In genomic region chr6:17950095-17950494, GRCh38 we compare ENCODE assay signal across 19 cellular contexts. TPM values are rescaled to one million over a fixed set of nuclear protein-coding genes. Genes with fewer than 3 reads are reported as not detected.
DNase-seq lines count a peak whose midpoint lies in the region; ATAC-seq and TF ChIP-seq lines count a peak whose summit lies in the region.
"Had no signal": no experiment of that assay in that cellular context is flagged by ENCODE, and none has a peak within 500 bp of the region (broad histone marks: within the 10 kb centered on the region; RNA-seq: fewer than 3 reads in every experiment).

No MANE protein-coding gene starts in this region.

- H3K27me3 ChIP-seq in mesenchymal stem cell (ENCODE audit: control insufficient read depth in 1 of 2, insufficient read depth in 1 of 2, low read length in 2 of 2) (no peaks in the 10 kb centered on the region), subcutaneous abdominal adipose tissue (ENCODE audit: control insufficient read depth in 5 of 5, insufficient read depth in 4 of 5, low read length in 5 of 5) (no peaks in the 10 kb centered on the region), neuronal stem cell (ENCODE audit: control insufficient read depth in 3 of 3, insufficient read depth in 3 of 3, low read depth in 1 of 3, low read length in 3 of 3) (no peaks in the 10 kb centered on the region)

- no peak for ATAC-seq in HG02870 (IDR thresholded peaks at IDR 0.05; ENCODE audit: unreplicated experiment)
- ATAC-seq: GM12878 had no signal

- H2BK15ac ChIP-seq in mesenchymal stem cell (ENCODE audit: low read depth, poor library complexity, severe bottlenecking), result no peak overlapping the region
- H2BK15ac ChIP-seq in neuronal stem cell (ENCODE audit: low read length), result no peak overlapping the region

- no peak for TF ChIP-seq CTCF in HFFc6 (IDR thresholded peaks at IDR 0.05)
- TF ChIP-seq CTCF in chondrocyte (IDR thresholded peaks at IDR 0.05), result no peak

- no peaks in the 10 kb centered on the region for H3K9me3 Mint-ChIP-seq in HFFc6
- peaks cover 2% of the 10 kb centered on the region for H3K9me3 Mint-ChIP-seq in chondrocyte (ENCODE audit: low read depth)

- H2AFZ ChIP-seq in mesenchymal stem cell (ENCODE audit: low read depth, low read length), result no peak overlapping the region
- no peak overlapping the region for H2AFZ ChIP-seq in neuronal stem cell (ENCODE audit: low read length)

- H4K91ac ChIP-seq in mesenchymal stem cell (ENCODE audit: low read length), result no peak overlapping the region
- no peak overlapping the region for H4K91ac ChIP-seq in neuronal stem cell (ENCODE audit: low read depth, low read length, poor library complexity)

- H2BK120ac ChIP-seq in mesenchymal stem cell (ENCODE audit: low read depth, low read length) (no peak overlapping the region), neuronal stem cell (ENCODE audit: low read depth, low read length) (no peak overlapping the region)

- H3K79me1 ChIP-seq in mesenchymal stem cell (replicated peaks; ENCODE audit: low read length, poor library complexity, severe bottlenecking) (peaks cover 20% of the 10 kb centered on the region), neuronal stem cell (ENCODE audit: low read depth, low read length) (no peaks in the 10 kb centered on the region)

- H3K4me3 ChIP-seq in mesenchymal stem cell (ENCODE audit: insufficient read depth in 1 of 2, low read depth in 1 of 2, low read length in 2 of 2), result no peak overlapping the region
- H3K4me3 ChIP-seq in subcutaneous abdominal adipose tissue (ENCODE audit: low read depth in 1 of 5, low read length in 5 of 5), result no peak overlapping the region
- H3K4me3 ChIP-seq in neuronal stem cell (ENCODE audit: low read length in 2 of 2), result no peak overlapping the region
- H3K4me3 ChIP-seq: GM12878 had no signal

- H2AK5ac ChIP-seq in mesenchymal stem cell (ENCODE audit: low read length, severe bottlenecking) (no peak overlapping the region), neuronal stem cell (ENCODE audit: low read depth, low read length) (no peak overlapping the region)

- no peak overlapping the region for H3K27ac ChIP-seq in mesenchymal stem cell (ENCODE audit: low read length, poor library complexity, severe bottlenecking)
- peak overlapping the region; percentile 17 for H3K27ac ChIP-seq in subcutaneous abdominal adipose tissue (ENCODE audit: low read depth, low read length)
- no peak overlapping the region for H3K27ac ChIP-seq in neuronal stem cell (replicated peaks; ENCODE audit: low read length)
- H3K27ac ChIP-seq: C4-2B, KMS-11, RWPE1 had no signal

- peak overlapping the region; percentile 42 for H3K27ac Mint-ChIP-seq in HFFc6
- peak overlapping the region; percentile 3 for H3K27ac Mint-ChIP-seq in chondrocyte (ENCODE audit: unreplicated experiment)

- no peaks in the 10 kb centered on the region for H3K27me3 Mint-ChIP-seq in HFFc6 (ENCODE audit: insufficient read depth)
- H3K27me3 Mint-ChIP-seq in chondrocyte (ENCODE audit: low read depth), result no peaks in the 10 kb centered on the region

- no peak overlapping the region for H3K4ac ChIP-seq in mesenchymal stem cell (ENCODE audit: low read depth in 1 of 2, low read length in 2 of 2)
- no peak overlapping the region for H3K4ac ChIP-seq in neuronal stem cell (ENCODE audit: low read length)

- H3K4me2 ChIP-seq in mesenchymal stem cell (ENCODE audit: low read length, poor library complexity, severe bottlenecking), result no peak overlapping the region
- H3K4me2 ChIP-seq in neuronal stem cell (ENCODE audit: insufficient read depth, low read length, poor library complexity, severe bottlenecking), result no peak overlapping the region
- H3K4me2 ChIP-seq: KMS-11 had no signal

- H3K18ac ChIP-seq in mesenchymal stem cell (ENCODE audit: low read depth in 1 of 2, low read length in 2 of 2), result no peak overlapping the region
- H3K18ac ChIP-seq in neuronal stem cell (ENCODE audit: low read length), result no peak overlapping the region

- no peak for DNase-seq in HFFc6
- DNase-seq in chondrocyte (ENCODE audit: low spot score), result no peak
- no peak for DNase-seq in mesenchymal stem cell
- DNase-seq in neuronal stem cell (ENCODE audit: low spot score), result no peak
- DNase-seq in stimulated activated CD4-positive, alpha-beta T cell treated with anti-CD3 and anti-CD28 coated beads, Interleukin-4, amount 100 ng/mL, for 1 hour, result no peak
- DNase-seq: AML-193, GF-D8, MV-4-11, NCI-H187, NCI-H2107, NCI-H226, NCI-H524, NCI-H82 had no signal

- no peak overlapping the region for H3K4me3 Mint-ChIP-seq in HFFc6
- H3K4me3 Mint-ChIP-seq in chondrocyte (ENCODE audit: unreplicated experiment), result no peak overlapping the region

- peaks cover 37% of the 10 kb centered on the region for H3K4me1 Mint-ChIP-seq in HFFc6 (ENCODE audit: low read depth)
- peaks cover 21% of the 10 kb centered on the region for H3K4me1 Mint-ChIP-seq in chondrocyte (ENCODE audit: low read depth)

- no peaks in the 10 kb centered on the region for H3K4me1 ChIP-seq in mesenchymal stem cell (ENCODE audit: control insufficient read depth, insufficient read depth, low read depth, low read length)
- peaks cover 0 to 3% (median 2%) of the 10 kb centered on the region in 5 donors for H3K4me1 ChIP-seq in subcutaneous abdominal adipose tissue (ENCODE audit: control insufficient read depth in 5 of 5, insufficient read depth in 5 of 5, low read length in 5 of 5)
- H3K4me1 ChIP-seq in neuronal stem cell (ENCODE audit: control insufficient read depth in 2 of 2, insufficient read depth in 1 of 2, low read depth in 1 of 2, low read length in 2 of 2), result peaks cover 0 to 3% of the 10 kb centered on the region in 2 donors

- peak overlapping the region; percentile 67 for H3K9ac ChIP-seq in mesenchymal stem cell (ENCODE audit: low read length)
- no peak overlapping the region for H3K9ac ChIP-seq in subcutaneous abdominal adipose tissue (ENCODE audit: low read length in 5 of 5)
- no peak overlapping the region for H3K9ac ChIP-seq in neuronal stem cell (ENCODE audit: low read depth, low read length, poor library complexity)
- H3K9ac ChIP-seq: KMS-11 had no signal

- H3K36me3 Mint-ChIP-seq in HFFc6 (ENCODE audit: low read depth) (peaks cover 5% of the 10 kb centered on the region), chondrocyte (ENCODE audit: low read depth) (peaks cover 2% of the 10 kb centered on the region)

- no peak overlapping the region for H3K23ac ChIP-seq in mesenchymal stem cell (ENCODE audit: low read length in 2 of 2)
- no peak overlapping the region for H3K23ac ChIP-seq in neuronal stem cell (ENCODE audit: low read depth, low read length, poor library complexity)

- H3K14ac ChIP-seq in mesenchymal stem cell (ENCODE audit: low read length in 2 of 2) (no peak overlapping the region), neuronal stem cell (ENCODE audit: low read length) (no peak overlapping the region)

- H2BK12ac ChIP-seq in mesenchymal stem cell (ENCODE audit: low read length in 2 of 2), result no peak overlapping the region
- no peak overlapping the region for H2BK12ac ChIP-seq in neuronal stem cell (ENCODE audit: low read length)

- no peak overlapping the region for H2BK5ac ChIP-seq in mesenchymal stem cell (ENCODE audit: low read depth, low read length, poor library complexity, severe bottlenecking)
- no peak overlapping the region for H2BK5ac ChIP-seq in neuronal stem cell (ENCODE audit: low read length)

- H3K36me3 ChIP-seq in mesenchymal stem cell (ENCODE audit: control insufficient read depth in 1 of 2, insufficient read depth in 2 of 2, low read depth in 1 of 2, low read length in 2 of 2) (peaks cover 3 to 9% of the 10 kb centered on the region in 2 experiments), subcutaneous abdominal adipose tissue (ENCODE audit: control insufficient read depth in 5 of 5, insufficient read depth in 5 of 5, low read length in 5 of 5) (peaks cover 3 to 4% (median 3%) of the 10 kb centered on the region in 5 donors), neuronal stem cell (replicated peaks in 1 of 2; ENCODE audit: control insufficient read depth in 2 of 2, insufficient read depth in 2 of 2, low read length in 2 of 2) (no peaks in the 10 kb centered on the region)

- H3K9me3 ChIP-seq in mesenchymal stem cell (ENCODE audit: control insufficient read depth, low read length) (no peaks in the 10 kb centered on the region), subcutaneous abdominal adipose tissue (ENCODE audit: control insufficient read depth in 5 of 5, low read length in 5 of 5) (no peaks in the 10 kb centered on the region), neuronal stem cell (replicated peaks in 1 of 2; ENCODE audit: control insufficient read depth in 2 of 2, insufficient read depth in 1 of 2, low read depth in 1 of 2, low read length in 2 of 2) (peaks cover 0 to 4% of the 10 kb centered on the region in 2 donors)

- no peak overlapping the region for H4K8ac ChIP-seq in mesenchymal stem cell (ENCODE audit: low read length)
- no peak overlapping the region for H4K8ac ChIP-seq in neuronal stem cell (ENCODE audit: low read depth, low read length)

RNA-seq across cellular contexts. Expression of gene KIF13A, which starts 37.3 kb away (rescaled TPM):
- 10 to 100 TPM; 63.7 to 72.8 (median 66.4) TPM for total RNA-seq in HFFc6 (2021; fragmentation: NEBNext Ultra II Directional; extraction: Animal tissue kit (Norgen Biotek cat#: 25700))
- 39.5 to 51.9 TPM (median 49.7 TPM) in 3 replicates for total RNA-seq in chondrocyte
- polyA plus RNA-seq in mesenchymal stem cell (2013, experiment 1 of 2), result 34.7 TPM
- polyA plus RNA-seq in mesenchymal stem cell (2013, experiment 2 of 2), result 33.3 TPM
- 9.1 TPM for polyA plus RNA-seq in neuronal stem cell (2013, experiment 1 of 2)
- polyA plus RNA-seq in neuronal stem cell (2013, experiment 2 of 2), result 9.1 TPM
